1 cellular context compared by ENCODE assay signal in the genomic region with DNA sequence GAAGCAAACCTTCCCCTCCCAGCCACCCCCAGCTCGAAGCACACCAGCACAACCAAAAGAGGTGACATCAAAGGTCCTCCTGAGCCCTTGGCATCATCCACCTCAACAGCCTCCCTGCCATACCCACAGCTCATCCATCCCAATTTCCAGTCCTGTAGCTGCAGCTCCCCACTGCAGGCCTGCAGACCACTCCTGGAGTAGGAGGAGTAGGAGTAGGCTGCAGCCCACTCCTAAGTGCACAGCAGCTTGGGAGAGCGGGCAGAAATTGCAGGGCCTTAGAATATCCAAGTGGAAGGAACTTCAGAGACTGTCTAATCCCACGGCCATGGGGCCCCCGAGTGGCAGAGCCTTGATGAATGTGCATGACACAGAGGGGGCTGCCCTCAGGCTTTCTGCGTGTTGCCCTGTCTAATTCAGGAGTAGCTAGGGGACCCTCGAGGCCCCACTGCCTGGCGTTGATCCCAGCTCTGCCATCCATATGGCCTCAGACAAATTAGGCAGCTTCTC.
TF ChIP-seq lines count a peak whose summit lies in the region.

No MANE protein-coding gene starts in this region.

TF ChIP-seq in GM23338, 12 proteins besides CTCF, POLR2A, EP300 and RAD21:
- TF ChIP-seq NANOG (IDR thresholded peaks at IDR 0.05; ENCODE audit: borderline replicate concordance) (no peak), POLR2AphosphoS5 (IDR thresholded peaks at IDR 0.05; ENCODE audit: low read depth) (no peak), EZH2 (IDR thresholded peaks at IDR 0.05; ENCODE audit: low read depth, unreplicated experiment) (no peak), JUNB (IDR thresholded peaks at IDR 0.05; ENCODE audit: unreplicated experiment) (no peak), EZH2phosphoT487 (IDR thresholded peaks at IDR 0.05; ENCODE audit: unreplicated experiment) (no peak), ZNF114 (CRISPR knock-in tag; IDR thresholded peaks at IDR 0.05) (no peak), ZNF331 (CRISPR knock-in tag; IDR thresholded peaks at IDR 0.05; ENCODE audit: low read depth) (no peak), CREB1 (CRISPR knock-in tag; IDR thresholded peaks at IDR 0.05; ENCODE audit: low read depth) (no peak), STAT1 (IDR thresholded peaks at IDR 0.05; ENCODE audit: unreplicated experiment) (no peak)
- TF ChIP-seq, protein P1, sequence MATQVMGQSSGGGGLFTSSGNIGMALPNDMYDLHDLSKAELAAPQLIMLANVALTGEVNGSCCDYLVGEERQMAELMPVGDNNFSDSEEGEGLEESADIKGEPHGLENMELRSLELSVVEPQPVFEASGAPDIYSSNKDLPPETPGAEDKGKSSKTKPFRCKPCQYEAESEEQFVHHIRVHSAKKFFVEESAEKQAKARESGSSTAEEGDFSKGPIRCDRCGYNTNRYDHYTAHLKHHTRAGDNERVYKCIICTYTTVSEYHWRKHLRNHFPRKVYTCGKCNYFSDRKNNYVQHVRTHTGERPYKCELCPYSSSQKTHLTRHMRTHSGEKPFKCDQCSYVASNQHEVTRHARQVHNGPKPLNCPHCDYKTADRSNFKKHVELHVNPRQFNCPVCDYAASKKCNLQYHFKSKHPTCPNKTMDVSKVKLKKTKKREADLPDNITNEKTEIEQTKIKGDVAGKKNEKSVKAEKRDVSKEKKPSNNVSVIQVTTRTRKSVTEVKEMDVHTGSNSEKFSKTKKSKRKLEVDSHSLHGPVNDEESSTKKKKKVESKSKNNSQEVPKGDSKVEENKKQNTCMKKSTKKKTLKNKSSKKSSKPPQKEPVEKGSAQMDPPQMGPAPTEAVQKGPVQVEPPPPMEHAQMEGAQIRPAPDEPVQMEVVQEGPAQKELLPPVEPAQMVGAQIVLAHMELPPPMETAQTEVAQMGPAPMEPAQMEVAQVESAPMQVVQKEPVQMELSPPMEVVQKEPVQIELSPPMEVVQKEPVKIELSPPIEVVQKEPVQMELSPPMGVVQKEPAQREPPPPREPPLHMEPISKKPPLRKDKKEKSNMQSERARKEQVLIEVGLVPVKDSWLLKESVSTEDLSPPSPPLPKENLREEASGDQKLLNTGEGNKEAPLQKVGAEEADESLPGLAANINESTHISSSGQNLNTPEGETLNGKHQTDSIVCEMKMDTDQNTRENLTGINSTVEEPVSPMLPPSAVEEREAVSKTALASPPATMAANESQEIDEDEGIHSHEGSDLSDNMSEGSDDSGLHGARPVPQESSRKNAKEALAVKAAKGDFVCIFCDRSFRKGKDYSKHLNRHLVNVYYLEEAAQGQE (IDR thresholded peaks at IDR 0.05; ENCODE audit: unreplicated experiment), result no peak
- TF ChIP-seq, protein P2, sequence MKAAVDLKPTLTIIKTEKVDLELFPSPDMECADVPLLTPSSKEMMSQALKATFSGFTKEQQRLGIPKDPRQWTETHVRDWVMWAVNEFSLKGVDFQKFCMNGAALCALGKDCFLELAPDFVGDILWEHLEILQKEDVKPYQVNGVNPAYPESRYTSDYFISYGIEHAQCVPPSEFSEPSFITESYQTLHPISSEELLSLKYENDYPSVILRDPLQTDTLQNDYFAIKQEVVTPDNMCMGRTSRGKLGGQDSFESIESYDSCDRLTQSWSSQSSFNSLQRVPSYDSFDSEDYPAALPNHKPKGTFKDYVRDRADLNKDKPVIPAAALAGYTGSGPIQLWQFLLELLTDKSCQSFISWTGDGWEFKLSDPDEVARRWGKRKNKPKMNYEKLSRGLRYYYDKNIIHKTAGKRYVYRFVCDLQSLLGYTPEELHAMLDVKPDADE (IDR thresholded peaks at IDR 0.05), result no peak
- TF ChIP-seq, protein P3, sequence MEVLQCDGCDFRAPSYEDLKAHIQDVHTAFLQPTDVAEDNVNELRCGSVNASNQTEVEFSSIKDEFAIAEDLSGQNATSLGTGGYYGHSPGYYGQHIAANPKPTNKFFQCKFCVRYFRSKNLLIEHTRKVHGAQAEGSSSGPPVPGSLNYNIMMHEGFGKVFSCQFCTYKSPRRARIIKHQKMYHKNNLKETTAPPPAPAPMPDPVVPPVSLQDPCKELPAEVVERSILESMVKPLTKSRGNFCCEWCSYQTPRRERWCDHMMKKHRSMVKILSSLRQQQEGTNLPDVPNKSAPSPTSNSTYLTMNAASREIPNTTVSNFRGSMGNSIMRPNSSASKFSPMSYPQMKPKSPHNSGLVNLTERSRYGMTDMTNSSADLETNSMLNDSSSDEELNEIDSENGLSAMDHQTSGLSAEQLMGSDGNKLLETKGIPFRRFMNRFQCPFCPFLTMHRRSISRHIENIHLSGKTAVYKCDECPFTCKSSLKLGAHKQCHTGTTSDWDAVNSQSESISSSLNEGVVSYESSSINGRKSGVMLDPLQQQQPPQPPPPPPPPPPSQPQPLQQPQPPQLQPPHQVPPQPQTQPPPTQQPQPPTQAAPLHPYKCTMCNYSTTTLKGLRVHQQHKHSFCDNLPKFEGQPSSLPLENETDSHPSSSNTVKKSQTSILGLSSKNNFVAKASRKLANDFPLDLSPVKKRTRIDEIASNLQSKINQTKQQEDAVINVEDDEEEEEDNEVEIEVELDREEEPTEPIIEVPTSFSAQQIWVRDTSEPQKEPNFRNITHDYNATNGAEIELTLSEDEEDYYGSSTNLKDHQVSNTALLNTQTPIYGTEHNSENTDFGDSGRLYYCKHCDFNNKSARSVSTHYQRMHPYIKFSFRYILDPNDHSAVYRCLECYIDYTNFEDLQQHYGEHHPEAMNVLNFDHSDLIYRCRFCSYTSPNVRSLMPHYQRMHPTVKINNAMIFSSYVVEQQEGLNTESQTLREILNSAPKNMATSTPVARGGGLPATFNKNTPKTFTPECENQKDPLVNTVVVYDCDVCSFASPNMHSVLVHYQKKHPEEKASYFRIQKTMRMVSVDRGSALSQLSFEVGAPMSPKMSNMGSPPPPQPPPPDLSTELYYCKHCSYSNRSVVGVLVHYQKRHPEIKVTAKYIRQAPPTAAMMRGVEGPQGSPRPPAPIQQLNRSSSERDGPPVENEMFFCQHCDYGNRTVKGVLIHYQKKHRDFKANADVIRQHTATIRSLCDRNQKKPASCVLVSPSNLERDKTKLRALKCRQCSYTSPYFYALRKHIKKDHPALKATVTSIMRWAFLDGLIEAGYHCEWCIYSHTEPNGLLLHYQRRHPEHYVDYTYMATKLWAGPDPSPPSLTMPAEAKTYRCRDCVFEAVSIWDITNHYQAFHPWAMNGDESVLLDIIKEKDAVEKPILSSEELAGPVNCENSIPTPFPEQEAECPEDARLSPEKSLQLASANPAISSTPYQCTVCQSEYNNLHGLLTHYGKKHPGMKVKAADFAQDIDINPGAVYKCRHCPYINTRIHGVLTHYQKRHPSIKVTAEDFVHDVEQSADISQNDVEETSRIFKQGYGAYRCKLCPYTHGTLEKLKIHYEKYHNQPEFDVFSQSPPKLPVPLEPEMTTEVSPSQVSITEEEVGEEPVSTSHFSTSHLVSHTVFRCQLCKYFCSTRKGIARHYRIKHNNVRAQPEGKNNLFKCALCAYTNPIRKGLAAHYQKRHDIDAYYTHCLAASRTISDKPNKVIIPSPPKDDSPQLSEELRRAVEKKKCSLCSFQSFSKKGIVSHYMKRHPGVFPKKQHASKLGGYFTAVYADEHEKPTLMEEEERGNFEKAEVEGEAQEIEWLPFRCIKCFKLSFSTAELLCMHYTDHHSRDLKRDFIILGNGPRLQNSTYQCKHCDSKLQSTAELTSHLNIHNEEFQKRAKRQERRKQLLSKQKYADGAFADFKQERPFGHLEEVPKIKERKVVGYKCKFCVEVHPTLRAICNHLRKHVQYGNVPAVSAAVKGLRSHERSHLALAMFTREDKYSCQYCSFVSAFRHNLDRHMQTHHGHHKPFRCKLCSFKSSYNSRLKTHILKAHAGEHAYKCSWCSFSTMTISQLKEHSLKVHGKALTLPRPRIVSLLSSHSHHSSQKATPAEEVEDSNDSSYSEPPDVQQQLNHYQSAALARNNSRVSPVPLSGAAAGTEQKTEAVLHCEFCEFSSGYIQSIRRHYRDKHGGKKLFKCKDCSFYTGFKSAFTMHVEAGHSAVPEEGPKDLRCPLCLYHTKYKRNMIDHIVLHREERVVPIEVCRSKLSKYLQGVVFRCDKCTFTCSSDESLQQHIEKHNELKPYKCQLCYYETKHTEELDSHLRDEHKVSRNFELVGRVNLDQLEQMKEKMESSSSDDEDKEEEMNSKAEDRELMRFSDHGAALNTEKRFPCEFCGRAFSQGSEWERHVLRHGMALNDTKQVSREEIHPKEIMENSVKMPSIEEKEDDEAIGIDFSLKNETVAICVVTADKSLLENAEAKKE (CRISPR knock-in tag; IDR thresholded peaks at IDR 0.05), result no peak
